ENCODE assay signal across 15 cellular contexts in genomic region chr9:125559894-125560293, GRCh38.
DNase-seq lines count a peak whose midpoint lies in the region; ATAC-seq and TF ChIP-seq lines count a peak whose summit lies in the region.
"Had no signal": no experiment of that assay in that cellular context is flagged by ENCODE, and none has a peak within 500 bp of the region (broad histone marks: within the 10 kb centered on the region; RNA-seq: fewer than 3 reads in every experiment).

No MANE protein-coding gene starts in this region.

- H3K4me2 ChIP-seq in mammary epithelial cell (ENCODE audit: insufficient read depth, low read depth, low read length) = no peak overlapping the region

- H3K27me3 Mint-ChIP-seq in MCF 10A (ENCODE audit: insufficient read depth, unreplicated experiment) = no peaks in the 10 kb centered on the region
- H3K27me3 Mint-ChIP-seq in WTC11 (ENCODE audit: low read depth) = no peaks in the 10 kb centered on the region
- no peaks in the 10 kb centered on the region for H3K27me3 Mint-ChIP-seq in memory B cell
- H3K27me3 Mint-ChIP-seq: B cell; CD4-positive, alpha-beta T cell had no signal

- no peaks in the 10 kb centered on the region for H3K9me3 Mint-ChIP-seq in MCF 10A (ENCODE audit: unreplicated experiment)
- H3K9me3 Mint-ChIP-seq in WTC11 = no peaks in the 10 kb centered on the region
- H3K9me3 Mint-ChIP-seq in memory B cell = no peaks in the 10 kb centered on the region
- H3K9me3 Mint-ChIP-seq: CD4-positive, alpha-beta T cell had no signal

- no peak overlapping the region for H2AFZ ChIP-seq in mammary epithelial cell (ENCODE audit: low read depth, low read length)
- H2AFZ ChIP-seq: GM23248 had no signal

- H3K4me1 Mint-ChIP-seq in MCF 10A (ENCODE audit: insufficient read depth, unreplicated experiment) (no peaks in the 10 kb centered on the region), WTC11 (peaks cover 19% of the 10 kb centered on the region), memory B cell (peaks cover 16% of the 10 kb centered on the region)

- peaks cover 5% of the 10 kb centered on the region for H3K4me1 ChIP-seq in mammary epithelial cell (ENCODE audit: insufficient read depth, low read length)

- no peak overlapping the region for H3K9ac ChIP-seq in mammary epithelial cell (ENCODE audit: insufficient read depth, low read length)
- H3K9ac ChIP-seq: GM23248 had no signal

- H3K79me2 ChIP-seq in mammary epithelial cell (ENCODE audit: insufficient read depth, low read length) = peaks cover 16% of the 10 kb centered on the region

- ATAC-seq in WTC11 (no peak), memory B cell (ENCODE audit: low read depth) (no peak), GM21515 (IDR thresholded peaks at IDR 0.05; ENCODE audit: unreplicated experiment) (no peak), HG03565 (IDR thresholded peaks at IDR 0.05; ENCODE audit: unreplicated experiment) (no peak)

- dilution Hi-C loops in mammary epithelial cell (cut with HindIII; ENCODE audit: low sequenced_read_pairs) = loop anchor here (5.0 kb wide), 1 partner anchor 67 kb away; no protein-coding TSS in a partner anchor

- no peak overlapping the region for H3K4me3 ChIP-seq in mammary epithelial cell (replicated peaks in 1 of 3; ENCODE audit: insufficient read depth in 1 of 3, low read depth in 2 of 3, low read length in 3 of 3)
- H3K4me3 ChIP-seq: GM23248 had no signal

- H4K20me1 ChIP-seq in mammary epithelial cell (ENCODE audit: insufficient read depth, low read length) = no peaks in the 10 kb centered on the region

- peaks cover 2% of the 10 kb centered on the region for H3K36me3 ChIP-seq in mammary epithelial cell (ENCODE audit: insufficient read depth, low read length)

- CTCF ChIA-PET in MCF 10A (lab: Yijun Ruan, JAX) (interaction anchor here (0.6 to 2.9 kb wide), 6 partner anchors 8 to 931 kb away, joined by 3 to 23 read pairs (median 4); no protein-coding TSS in a partner anchor), mammary epithelial cell (lab: Charles Lee; ENCODE audit: low non-redundant PET) (no interaction called here), WTC11 (lab: Charles Lee) (no interaction called here)

- H3K27ac Mint-ChIP-seq in MCF 10A (ENCODE audit: low read depth, unreplicated experiment) (peak overlapping the region; percentile 35), WTC11 (0 out of 2 replicates have a peak overlapping the region, but pooled peaks have one; percentile 75), memory B cell (peak overlapping the region; percentile 16)
- H3K27ac Mint-ChIP-seq: B cell had no signal

- H3K36me3 Mint-ChIP-seq in MCF 10A (ENCODE audit: insufficient read depth, unreplicated experiment) (peaks cover 20% of the 10 kb centered on the region), WTC11 (0 out of 2 replicates have a peak, but pooled peaks cover 5% of the 10 kb centered on the region), memory B cell (peaks cover 10% of the 10 kb centered on the region)

- no peaks in the 10 kb centered on the region for H3K9me3 ChIP-seq in mammary epithelial cell (replicated peaks; ENCODE audit: insufficient read depth, low read length)

- no peak for TF ChIP-seq CTCF in MCF 10A (IDR thresholded peaks at IDR 0.05; ENCODE audit: unreplicated experiment)
- no peak for TF ChIP-seq CTCF in mammary epithelial cell (conservative IDR thresholded peaks at IDR 0.05 in 1 of 2, IDR thresholded peaks at IDR 0.05 in 1 of 2; ENCODE audit: extremely low read depth in 1 of 2, insufficient read depth in 1 of 2, low read depth in 1 of 2, low read length in 2 of 2)
- no peak for TF ChIP-seq CTCF in WTC11 (IDR thresholded peaks at IDR 0.05)

- POLR2A ChIA-PET in MCF 10A (lab: Yijun Ruan, JAX) (no interaction called here), WTC11 (lab: Charles Lee) (no interaction called here)

- H3K27me3 ChIP-seq in mammary epithelial cell (ENCODE audit: insufficient read depth, low read length) = no peaks in the 10 kb centered on the region

- in situ Hi-C loops in mammary epithelial cell (cut with MboI; ENCODE audit: low sequenced_read_pairs in 2 of 2) = loop anchor here (10.0 to 25.0 kb wide), 3 partner anchors 177 to 677 kb away; partner anchors contain the start of gene PBX3 (in 1 of the 2)

- H3K4me3 Mint-ChIP-seq in MCF 10A (ENCODE audit: unreplicated experiment) (no peak overlapping the region), WTC11 (no peak overlapping the region), memory B cell (no peak overlapping the region)
- H3K4me3 Mint-ChIP-seq: B cell; CD4-positive, alpha-beta T cell had no signal

- WGBS in mammary epithelial cell (ENCODE audit: low coverage, missing lambda C conversion rate) = 96% methylated on average over 2 of the region's 2 CpGs

- H3K27ac ChIP-seq in mammary epithelial cell (ENCODE audit: insufficient read depth, low read depth, low read length) = no peak overlapping the region
- H3K27ac ChIP-seq: HL-60 had no signal

- no TSS peak for BruUV-seq in MCF 10A (replicated peaks; lab: Mats Ljungman, UMichigan)
- no TSS peak for BruUV-seq in mammary epithelial cell (replicated peaks; lab: Mats Ljungman, UMichigan)

- DNase-seq in MCF 10A (ENCODE audit: unreplicated experiment) (no peak), mammary epithelial cell (no peak), WTC11 (ENCODE audit: low spot score) (no peak), memory B cell (ENCODE audit: low spot score in 2 of 2) (no peak), ureter (ENCODE audit: low spot score) (no peak)
- DNase-seq: C1 segment of cervical spinal cord; Calu3; CD4-positive, alpha-beta T cell; DMS 273 treated with DMSO at 0.1 percent for 48 hours; GM23248; H7 had no signal

- intact Hi-C loops in MCF 10A (cut with micrococcal nuclease) = loop anchor here (5.0 kb wide), 3 partner anchors 142 to 932 kb away; no protein-coding TSS in a partner anchor
- intact Hi-C loops in mammary epithelial cell (cut with micrococcal nuclease) = loop anchor here (5.0 to 10.0 kb wide), 4 partner anchors 147 to 932 kb away; partner anchors contain the start of gene MAPKAP1

TF ChIP-seq in WTC11, 78 proteins besides CTCF, POLR2A, EP300 and RAD21 (continues in another document):
- TF ChIP-seq ZNF671 (CRISPR knock-in tag; IDR thresholded peaks at IDR 0.05) = no peak
- no peak for TF ChIP-seq ATF6 (CRISPR knock-in tag; IDR thresholded peaks at IDR 0.05)
- no peak for TF ChIP-seq MYBL2 (CRISPR knock-in tag; IDR thresholded peaks at IDR 0.05)
- TF ChIP-seq AFF4 (CRISPR knock-in tag; IDR thresholded peaks at IDR 0.05; ENCODE audit: borderline replicate concordance) = no peak
- no peak for TF ChIP-seq ZBTB43 (CRISPR knock-in tag; IDR thresholded peaks at IDR 0.05)
- no peak for TF ChIP-seq MXD4 (CRISPR knock-in tag; IDR thresholded peaks at IDR 0.05; ENCODE audit: borderline replicate concordance)

Comparison
In these comparisons a context has a peak if more than half of its experiments do, and no peak if none do; other contexts are left out.
1. H3K27ac Mint-ChIP-seq: peak in every context shown above with its lines; median percentile 75 in WTC11; 35 in MCF 10A; 16 in memory B cell.